8 cellular contexts compared by ENCODE assay signal in the genomic region with DNA sequence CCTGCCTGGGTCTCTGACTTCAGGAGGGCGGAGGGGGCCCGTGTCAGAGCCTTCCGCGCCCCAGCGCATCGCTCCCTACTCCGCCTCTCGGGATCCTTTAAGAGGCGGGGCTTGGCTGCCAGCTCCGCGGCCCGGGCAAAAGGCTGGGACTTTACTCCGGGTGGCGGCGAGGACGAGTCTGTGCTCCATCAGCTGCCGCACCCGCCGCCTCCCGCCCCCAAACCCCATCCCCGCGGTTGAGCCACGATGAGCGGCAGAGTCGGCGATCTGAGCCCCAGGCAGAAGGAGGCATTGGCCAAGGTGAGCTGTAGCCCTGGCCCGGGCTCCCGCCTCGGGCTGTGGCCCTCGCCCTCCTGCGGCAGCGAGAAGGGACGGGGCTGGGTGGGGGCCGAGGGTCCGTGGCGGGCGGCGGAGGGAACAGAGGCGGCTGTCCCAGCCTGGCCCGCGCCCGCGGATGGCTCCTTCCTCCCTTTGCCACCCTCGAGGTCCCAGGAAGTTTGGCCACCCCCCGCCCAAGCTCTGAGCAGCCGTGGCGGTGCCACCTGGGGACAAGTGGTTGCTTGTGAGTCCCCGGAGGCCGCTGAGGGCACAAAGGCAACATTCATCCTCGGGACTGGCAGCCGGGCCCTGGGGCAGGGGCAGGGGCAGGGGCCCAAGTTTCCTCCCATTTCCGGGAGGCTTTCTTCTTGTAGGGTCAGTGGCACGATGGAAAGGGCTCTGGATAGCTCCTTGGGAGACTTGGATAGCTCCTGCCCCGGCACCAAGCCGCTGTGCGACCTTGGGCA. TPM values are rescaled to one million over a fixed set of nuclear protein-coding genes. Genes with fewer than 3 reads are reported as not detected.
DNase-seq lines count a peak whose midpoint lies in the region; ATAC-seq and TF ChIP-seq lines count a peak whose summit lies in the region.

A gene (plus strand): TSS at position 148 of the 785 bp plus-strand sequence. CDS start 99 bp downstream, at position 247.

- peak; percentile 17 for DNase-seq in DMS153 (lab: John Stamatoyannopoulos, UW)
- DNase-seq in LHCN-M2 (ENCODE audit: low read depth), result peak; percentile 56
- DNase-seq in cardiac fibroblast (ENCODE audit: low read depth in 2 of 2), result peak; percentile 59 to 61
- peak; percentile 71 for DNase-seq in iPS-NIHi7 (ENCODE audit: extremely low spot score)

- no peaks in the 10 kb centered on the region for H3K36me3 ChIP-seq in skeletal muscle tissue (ENCODE audit: control insufficient read depth in 3 of 3, insufficient read depth in 3 of 3, low read length in 3 of 3)

- ATAC-seq in activated CD4-positive, CD25-positive, alpha-beta regulatory T cell treated with anti-CD3 and anti-CD28 coated beads, Interleukin-2, amount 50 U/mL, for 24 hours, result peak; percentile 75 to 81
- no peak for ATAC-seq in HG02970 (IDR thresholded peaks at IDR 0.05; ENCODE audit: low FRiP score, unreplicated experiment)
- ATAC-seq in HG02938 (IDR thresholded peaks at IDR 0.05; ENCODE audit: unreplicated experiment), result no peak

- H3K27ac ChIP-seq in skeletal muscle tissue (ENCODE audit: low read depth, low read length), result no peak within 1 kb of the TSS

- no peaks in the 10 kb centered on the region for H3K9me3 ChIP-seq in skeletal muscle tissue (ENCODE audit: control insufficient read depth in 3 of 3, low read length in 3 of 3)

- peaks cover 12 to 22% (median 12%) of the 10 kb centered on the region in 3 donors for H3K4me1 ChIP-seq in skeletal muscle tissue (ENCODE audit: control insufficient read depth in 3 of 3, insufficient read depth in 3 of 3, low read length in 3 of 3)

- H3K27me3 ChIP-seq in skeletal muscle tissue (ENCODE audit: control insufficient read depth in 3 of 3, insufficient read depth in 3 of 3, low read length in 3 of 3), result peaks cover 36 to 60% (median 60%) of the 10 kb centered on the region in 3 donors

- H3K4me3 ChIP-seq in cardiac fibroblast (replicated peaks in 1 of 2; ENCODE audit: low read depth in 2 of 2, low read length in 2 of 2) (peak within 1 kb of the TSS; percentile 83 to 90), skeletal muscle tissue (ENCODE audit: low read length in 3 of 3) (peak within 1 kb of the TSS; percentile 54 to 73 (median 61))

- TF ChIP-seq CTCF in cardiac fibroblast (IDR thresholded peaks at IDR 0.05; ENCODE audit: low read depth, low read length), result no peak

- peak within 1 kb of the TSS; percentile 23 to 57 (median 54) for H3K9ac ChIP-seq in skeletal muscle tissue (ENCODE audit: low read depth in 1 of 3, low read length in 3 of 3)

RNA-seq across cellular contexts. Expression of the gene that starts here (rescaled TPM):
- total RNA-seq in LHCN-M2 (2014; rRNA removed), result 34.8 and 40.8 TPM in 2 replicates
- polyA plus RNA-seq in LHCN-M2 (2012), result 26.8 TPM
- 2.1 TPM for total RNA-seq in skeletal muscle tissue

Comparison
In these comparisons a context has a peak if more than half of its experiments do, and no peak if none do; other contexts are left out.
1. RNA of the gene that starts here (total RNA-seq): 34.8 to 40.8 TPM in LHCN-M2; 2.1 TPM in skeletal muscle tissue (single experiment); every median in the first group is over 10 times any median in the second.
2. DNase-seq: peak in every context shown above with its lines; median percentile 71 in iPS-NIHi7; 60 in cardiac fibroblast; 56 in LHCN-M2; 17 in DMS153.
3. ATAC-seq: peak in activated CD4-positive, CD25-positive, alpha-beta regulatory T cell treated with anti-CD3 and anti-CD28 coated beads, Interleukin-2, amount 50 U/mL, for 24 hours (2 of 2); none in HG02970 (single experiment) and HG02938 (single experiment).